In genomic region chr5:72282878-72283277, GRCh38 we compare ENCODE assay signal across 13 cellular contexts. TPM values are rescaled to one million over a fixed set of nuclear protein-coding genes. Genes with fewer than 3 reads are reported as not detected.
DNase-seq lines count a peak whose midpoint lies in the region; TF ChIP-seq lines count a peak whose summit lies in the region.
"Had no signal": no experiment of that assay in that cellular context is flagged by ENCODE, and none has a peak within 500 bp of the region (broad histone marks: within the 10 kb centered on the region; RNA-seq: fewer than 3 reads in every experiment).

No MANE protein-coding gene starts in this region.

- no peak for TF ChIP-seq CTCF in fibroblast of pulmonary artery (IDR thresholded peaks at IDR 0.05; ENCODE audit: low read length, missing control alignments)

- POLR2A ChIA-PET in activated CD4-positive, alpha-beta memory T cell treated with anti-CD3 and anti-CD28 coated beads, Interleukin-2, amount 10 ng/mL, durations not matched to agents 7 days and 5 days (lab: Charles Lee) = interaction anchor here (1.2 kb wide), 1 partner anchor 25 kb away, joined by 4 read pairs; no protein-coding TSS in a partner anchor

- no peaks in the 10 kb centered on the region for H3K27me3 Mint-ChIP-seq in activated CD4-positive, alpha-beta memory T cell treated with anti-CD3 and anti-CD28 coated beads, Interleukin-2, amount 10 ng/mL, durations not matched to agents 7 days and 5 days
- no peaks in the 10 kb centered on the region for H3K27me3 Mint-ChIP-seq in activated naive CD8-positive, alpha-beta T cell treated with anti-CD3 and anti-CD28 coated beads for 36 hours

- H3K4me3 ChIP-seq in SK-N-MC (peak overlapping the region; percentile 68), fibroblast of pulmonary artery (replicated peaks; ENCODE audit: low read depth, low read length) (no peak overlapping the region), skeletal muscle tissue (ENCODE audit: low read length in 3 of 3) (no peak overlapping the region)
- H3K4me3 ChIP-seq: SJCRH30 had no signal

- peaks cover 32% of the 10 kb centered on the region for H3K36me3 ChIP-seq in SK-N-MC (ENCODE audit: insufficient read depth, low read length)
- H3K36me3 ChIP-seq in skeletal muscle tissue (ENCODE audit: control insufficient read depth in 3 of 3, insufficient read depth in 3 of 3, low read length in 3 of 3) = peaks cover 0 to 2% (median 0%) of the 10 kb centered on the region in 3 donors

- H3K27me3 ChIP-seq in skeletal muscle tissue (ENCODE audit: control insufficient read depth in 3 of 3, insufficient read depth in 3 of 3, low read length in 3 of 3) = no peaks in the 10 kb centered on the region
- H3K27me3 ChIP-seq: SJCRH30 had no signal

- peaks cover 0 to 9% (median 0%) of the 10 kb centered on the region in 3 donors for H3K4me1 ChIP-seq in skeletal muscle tissue (ENCODE audit: control insufficient read depth in 3 of 3, insufficient read depth in 3 of 3, low read length in 3 of 3)
- H3K4me1 ChIP-seq: SJCRH30 had no signal

- H3K9me3 ChIP-seq in SK-N-MC (ENCODE audit: low read depth, low read length) = no peaks in the 10 kb centered on the region
- H3K9me3 ChIP-seq in skeletal muscle tissue (ENCODE audit: control insufficient read depth in 3 of 3, low read length in 3 of 3) = no peaks in the 10 kb centered on the region
- H3K9me3 ChIP-seq: SJCRH30 had no signal

- H3K36me3 Mint-ChIP-seq in activated CD4-positive, alpha-beta memory T cell treated with anti-CD3 and anti-CD28 coated beads, Interleukin-2, amount 10 ng/mL, durations not matched to agents 7 days and 5 days (ENCODE audit: low read depth) = peaks cover 16% of the 10 kb centered on the region
- peaks cover 33% of the 10 kb centered on the region for H3K36me3 Mint-ChIP-seq in activated naive CD8-positive, alpha-beta T cell treated with anti-CD3 and anti-CD28 coated beads for 36 hours

- no peak overlapping the region for H3K4me3 Mint-ChIP-seq in activated CD4-positive, alpha-beta memory T cell treated with anti-CD3 and anti-CD28 coated beads, Interleukin-2, amount 10 ng/mL, durations not matched to agents 7 days and 5 days
- H3K4me3 Mint-ChIP-seq in activated naive CD8-positive, alpha-beta T cell treated with anti-CD3 and anti-CD28 coated beads for 36 hours = no peak overlapping the region

- no peaks in the 10 kb centered on the region for H3K9me3 Mint-ChIP-seq in activated CD4-positive, alpha-beta memory T cell treated with anti-CD3 and anti-CD28 coated beads, Interleukin-2, amount 10 ng/mL, durations not matched to agents 7 days and 5 days
- H3K9me3 Mint-ChIP-seq in activated naive CD8-positive, alpha-beta T cell treated with anti-CD3 and anti-CD28 coated beads for 36 hours = no peaks in the 10 kb centered on the region

- DNase-seq in EL (peak; percentile 54), SK-N-MC (ENCODE audit: low read depth, low spot score) (peak; percentile 16), fibroblast of pulmonary artery (ENCODE audit: low read depth) (peak; percentile 68), cerebellar nuclear complex (lab: John Stamatoyannopoulos, UW) (no peak), iPS-NIHi11 (ENCODE audit: low spot score) (no peak)
- no peak for DNase-seq in activated CD4-positive, alpha-beta memory T cell treated with anti-CD3 and anti-CD28 coated beads, Interleukin-2, amount 10 ng/mL, durations not matched to agents 7 days and 5 days
- no peak for DNase-seq in activated naive CD8-positive, alpha-beta T cell treated with anti-CD3 and anti-CD28 coated beads for 36 hours
- DNase-seq: activated CD4-positive, alpha-beta T cell treated with anti-CD3 and anti-CD28 coated beads for 48 hours; activated gamma-delta T cell; cortex of kidney; midbrain; SJCRH30 had no signal

- no peaks in the 10 kb centered on the region for H3K4me1 Mint-ChIP-seq in activated CD4-positive, alpha-beta memory T cell treated with anti-CD3 and anti-CD28 coated beads, Interleukin-2, amount 10 ng/mL, durations not matched to agents 7 days and 5 days
- peaks cover 3% of the 10 kb centered on the region for H3K4me1 Mint-ChIP-seq in activated naive CD8-positive, alpha-beta T cell treated with anti-CD3 and anti-CD28 coated beads for 36 hours

- CTCF ChIA-PET in activated CD4-positive, alpha-beta memory T cell treated with anti-CD3 and anti-CD28 coated beads, Interleukin-2, amount 10 ng/mL, durations not matched to agents 7 days and 5 days (lab: Charles Lee) = no interaction called here

- H3K27ac ChIP-seq in SK-N-MC (peak overlapping the region; percentile 100), skeletal muscle tissue (ENCODE audit: low read depth, low read length) (peak overlapping the region; percentile 19)
- H3K27ac ChIP-seq: SJCRH30 had no signal

- H3K27ac Mint-ChIP-seq in activated CD4-positive, alpha-beta memory T cell treated with anti-CD3 and anti-CD28 coated beads, Interleukin-2, amount 10 ng/mL, durations not matched to agents 7 days and 5 days = no peak overlapping the region
- H3K27ac Mint-ChIP-seq in activated naive CD8-positive, alpha-beta T cell treated with anti-CD3 and anti-CD28 coated beads for 36 hours = no peak overlapping the region

- H3K9ac ChIP-seq in SK-N-MC (ENCODE audit: insufficient read length) (peak overlapping the region; percentile 86), skeletal muscle tissue (ENCODE audit: low read depth in 1 of 3, low read length in 3 of 3) (no peak overlapping the region)

RNA-seq across cellular contexts. Expression of gene MRPS27, which starts 37.2 kb away (rescaled TPM):
- 75.7 TPM for total RNA-seq in skeletal muscle tissue
- total RNA-seq in activated CD4-positive, alpha-beta memory T cell treated with anti-CD3 and anti-CD28 coated beads, Interleukin-2, amount 10 ng/mL, durations not matched to agents 7 days and 5 days = 10 to 100 TPM; 34.5 to 41.1 TPM
- 100 to 1,000 TPM; 102 TPM for total RNA-seq in activated naive CD8-positive, alpha-beta T cell treated with anti-CD3 and anti-CD28 coated beads for 36 hours

RNA-seq across cellular contexts. Expression of gene PTCD2, which starts 37.3 kb away (rescaled TPM):
- total RNA-seq in skeletal muscle tissue = 2.6 TPM
- total RNA-seq in activated CD4-positive, alpha-beta memory T cell treated with anti-CD3 and anti-CD28 coated beads, Interleukin-2, amount 10 ng/mL, durations not matched to agents 7 days and 5 days = 1 to 10 TPM; 7.5 to 8.4 TPM
- 10 to 100 TPM; 14.4 to 14.9 TPM for total RNA-seq in activated naive CD8-positive, alpha-beta T cell treated with anti-CD3 and anti-CD28 coated beads for 36 hours

Comparison
In these comparisons a context has a peak if more than half of its experiments do, and no peak if none do; other contexts are left out.
1. DNase-seq: peak in EL (single experiment), SK-N-MC (single experiment) and fibroblast of pulmonary artery (single experiment); none in activated CD4-positive, alpha-beta memory T cell treated with anti-CD3 and anti-CD28 coated beads, Interleukin-2, amount 10 ng/mL, durations not matched to agents 7 days and 5 days (single experiment), cerebellar nuclear complex (0 of 2), iPS-NIHi11 (single experiment) and activated naive CD8-positive, alpha-beta T cell treated with anti-CD3 and anti-CD28 coated beads for 36 hours (single experiment).